Comparison of ENCODE assay signal across 9 cellular contexts in genomic region chr6:31272856-31273626, GRCh38. TPM values are rescaled to one million over a fixed set of nuclear protein-coding genes. Genes with fewer than 3 reads are reported as not detected.
DNase-seq lines count a peak whose midpoint lies in the region; ATAC-seq, FAIRE-seq and TF ChIP-seq lines count a peak whose summit lies in the region.
"Had no signal": no experiment of that assay in that cellular context is flagged by ENCODE, and none has a peak within 500 bp of the region (broad histone marks: within the 10 kb centered on the region; RNA-seq: fewer than 3 reads in every experiment).

No MANE protein-coding gene starts in this region.

- H3K4me1 Mint-ChIP-seq in activated CD4-positive, alpha-beta T cell treated with anti-CD3 and anti-CD28 coated beads, Interleukin-2, amount 10 ng/mL, durations not matched to agents 7 days and 5 days = peaks cover 43% of the 10 kb centered on the region

- H3K4me3 ChIP-seq in gastroesophageal sphincter = peak overlapping the region; percentile 74 to 96
- H3K4me3 ChIP-seq in small intestine (ENCODE audit: low read depth in 1 of 2, low read length in 2 of 2) = peak overlapping the region in 1 of 2 donors; percentile 74

- H3K27ac Mint-ChIP-seq in activated CD4-positive, alpha-beta T cell treated with anti-CD3 and anti-CD28 coated beads, Interleukin-2, amount 10 ng/mL, durations not matched to agents 7 days and 5 days = peak overlapping the region; percentile 100

- no peak for DNase-seq in GM12891 (ENCODE audit: insufficient read length, low spot score)
- peak; percentile 37 for DNase-seq in activated CD4-positive, alpha-beta T cell treated with anti-CD3 and anti-CD28 coated beads, Interleukin-2, amount 10 ng/mL, durations not matched to agents 7 days and 5 days
- peak; percentile 32 for DNase-seq in small intestine
- DNase-seq in NCI-H187 treated with DMSO at 0.1 percent for 48 hours (lab: John Stamatoyannopoulos, UW) = no peak
- DNase-seq in GM19240 (ENCODE audit: insufficient read length, low spot score) = no peak
- DNase-seq in NCI-H446 treated with DMSO at 0.1 percent for 48 hours (lab: John Stamatoyannopoulos, UW) = no peak
- DNase-seq: NCI-H2029 had no signal

- no peaks in the 10 kb centered on the region for H3K9me3 Mint-ChIP-seq in activated CD4-positive, alpha-beta T cell treated with anti-CD3 and anti-CD28 coated beads, Interleukin-2, amount 10 ng/mL, durations not matched to agents 7 days and 5 days

- TF ChIP-seq EP300 in gastroesophageal sphincter (IDR thresholded peaks at IDR 0.05) = no peak

- ATAC-seq in gastroesophageal sphincter (no peak), GM19351 (IDR thresholded peaks at IDR 0.05; ENCODE audit: unreplicated experiment) (no peak)

- peaks cover 37% of the 10 kb centered on the region for H3K36me3 Mint-ChIP-seq in activated CD4-positive, alpha-beta T cell treated with anti-CD3 and anti-CD28 coated beads, Interleukin-2, amount 10 ng/mL, durations not matched to agents 7 days and 5 days (ENCODE audit: low read depth)

- no peak for TF ChIP-seq CTCF in gastroesophageal sphincter (IDR thresholded peaks at IDR 0.05)

- peaks cover 20% of the 10 kb centered on the region for H3K27me3 Mint-ChIP-seq in activated CD4-positive, alpha-beta T cell treated with anti-CD3 and anti-CD28 coated beads, Interleukin-2, amount 10 ng/mL, durations not matched to agents 7 days and 5 days

- FAIRE-seq in GM12891 (lab: Jason Lieb, UNC) (peak; percentile 89), small intestine (lab: Jason Lieb, UNC) (no peak)

- POLR2A ChIA-PET in activated CD4-positive, alpha-beta T cell treated with anti-CD3 and anti-CD28 coated beads, Interleukin-2, amount 10 ng/mL, durations not matched to agents 7 days and 5 days (lab: Charles Lee) = no interaction called here

- peaks cover 0 to 10% of the 10 kb centered on the region in 2 donors for H3K36me3 ChIP-seq in gastroesophageal sphincter
- H3K36me3 ChIP-seq in small intestine (ENCODE audit: control insufficient read depth in 2 of 2, insufficient read depth in 2 of 2, low read length in 2 of 2) = peaks cover 0 to 7% of the 10 kb centered on the region in 2 donors

- H3K9me3 ChIP-seq in gastroesophageal sphincter (no peaks in the 10 kb centered on the region), small intestine (ENCODE audit: control insufficient read depth, low read depth) (no peaks in the 10 kb centered on the region)

- WGBS in gastroesophageal sphincter (ENCODE audit: low coverage in 1 of 2), 2 donors = 40 to 79% methylated on average over 5 to 10 of the region's 10 CpGs
- WGBS in small intestine, 3 donors = 33 to 45% (median 41%) methylated on average over 10 of the region's 10 CpGs

- TF ChIP-seq POLR2A in GM12891 (IDR thresholded peaks at IDR 0.05; ENCODE audit: low read depth, low read length) (no peak; the same call in 1 of the 2 replicates), gastroesophageal sphincter (IDR thresholded peaks at IDR 0.05) (no peak)

- H3K4me3 Mint-ChIP-seq in activated CD4-positive, alpha-beta T cell treated with anti-CD3 and anti-CD28 coated beads, Interleukin-2, amount 10 ng/mL, durations not matched to agents 7 days and 5 days = peak overlapping the region; percentile 87

- CTCF ChIA-PET in activated CD4-positive, alpha-beta T cell treated with anti-CD3 and anti-CD28 coated beads, Interleukin-2, amount 10 ng/mL, durations not matched to agents 7 days and 5 days (lab: Charles Lee) = interaction anchor here (1.2 kb wide), 1 partner anchor 94 kb away, joined by 3 read pairs; no protein-coding TSS in a partner anchor

- H3K27me3 ChIP-seq in gastroesophageal sphincter = no peaks in the 10 kb centered on the region
- H3K27me3 ChIP-seq in small intestine (ENCODE audit: control insufficient read depth in 2 of 2, insufficient read depth in 2 of 2, low read length in 2 of 2) = no peaks in the 10 kb centered on the region

- H3K27ac ChIP-seq in gastroesophageal sphincter (peak overlapping the region; percentile 83 to 99 (median 95)), small intestine (ENCODE audit: low read depth in 1 of 2, low read length in 1 of 2) (peak overlapping the region; percentile 96 to 97)

- H3K4me1 ChIP-seq in gastroesophageal sphincter (peaks cover 0 to 4% (median 3%) of the 10 kb centered on the region in 3 donors), small intestine (ENCODE audit: control insufficient read depth in 2 of 2, insufficient read depth in 1 of 2, low read depth in 1 of 2, low read length in 1 of 2) (no peaks in the 10 kb centered on the region)

TF ChIP-seq in GM12891, 5 proteins besides CTCF, POLR2A, EP300 and RAD21:
- peak; percentile 70 for TF ChIP-seq SPI1 (IDR thresholded peaks at IDR 0.05; ENCODE audit: low read depth, low read length)
- no peak for TF ChIP-seq POLR2AphosphoS5 (IDR thresholded peaks at IDR 0.05; ENCODE audit: low read depth, low read length)
- no peak for TF ChIP-seq PAX5 (IDR thresholded peaks at IDR 0.05; ENCODE audit: insufficient read depth, low read length, severe bottlenecking)
- no peak for TF ChIP-seq POU2F2 (IDR thresholded peaks at IDR 0.05; ENCODE audit: low read depth, low read length)

RNA-seq across cellular contexts. Expression of gene HLA-C, which starts 1.1 kb away (rescaled TPM):
- 1,176 TPM for polyA plus RNA-seq in GM12891 (2012; ENCODE audit: low read depth, missing spikeins)
- total RNA-seq in activated CD4-positive, alpha-beta T cell treated with anti-CD3 and anti-CD28 coated beads, Interleukin-2, amount 10 ng/mL, durations not matched to agents 7 days and 5 days = 1,000 to 10,000 TPM; 1,296 to 1,446 TPM
- 100 to 1,000 TPM; 206 to 531 (median 257) TPM for total RNA-seq in gastroesophageal sphincter
- polyA plus RNA-seq in small intestine = 100 to 1,000 TPM; 430 to 486 (median 483) TPM

Comparison
In these comparisons a context has a peak if more than half of its experiments do, and no peak if none do; other contexts are left out.
1. DNase-seq: peak in activated CD4-positive, alpha-beta T cell treated with anti-CD3 and anti-CD28 coated beads, Interleukin-2, amount 10 ng/mL, durations not matched to agents 7 days and 5 days (single experiment) and small intestine (single experiment); none in GM12891 (single experiment), NCI-H187 treated with DMSO at 0.1 percent for 48 hours (single experiment), GM19240 (single experiment) and NCI-H446 treated with DMSO at 0.1 percent for 48 hours (single experiment).